ENCODE assay signal across 9 cellular contexts in genomic region chr11:324611-325517, GRCh38. TPM values are rescaled to one million over a fixed set of nuclear protein-coding genes. Genes with fewer than 3 reads are reported as not detected.
A peak's percentile ranks its signal among the peaks of the same experiment; 100 is the strongest.
DNase-seq lines count a peak whose midpoint lies in the region; ATAC-seq, FAIRE-seq and TF ChIP-seq lines count a peak whose summit lies in the region.
"Not testable (repeated sequence)": the region's sequence is repeated elsewhere in the genome, so short reads cannot be mapped to it uniquely, and the experiment has no call there.
"Had no signal": no experiment of that assay in that cellular context is flagged by ENCODE, and none has a peak within 500 bp of the region (broad histone marks: within the 10 kb centered on the region; RNA-seq: fewer than 3 reads in every experiment).

No MANE protein-coding gene starts in this region.

- BruUV-seq in HepG2 (replicated peaks; lab: Mats Ljungman, UMichigan): not testable (repeated sequence)

- 25 to 32% methylated on average over 27 to 28 of the region's 34 CpGs for WGBS in GM23248 (ENCODE audit: low coverage in 1 of 2, low lambda C conversion rate in 2 of 2, missing lambda C conversion rate in 2 of 2), 2 experiments
- WGBS in HepG2 (ENCODE audit: low lambda C conversion rate): 37% methylated on average over 26 of the region's 34 CpGs
- no CpG with 5 or more reads among the region's 34 CpGs for WGBS in neuronal stem cell (ENCODE audit: extremely low coverage in 2 of 2, insufficient read length in 2 of 2, insufficient replicate concordance in 1 of 2), 2 donors

- not testable (repeated sequence) for H4K20me1 ChIP-seq in GM23248 (ENCODE audit: insufficient read depth); HepG2 (ENCODE audit: insufficient read depth, low read length)

- H3K4me3 ChIP-seq in GM23248 (peak overlapping the region; percentile 52), HepG2 (replicated peaks in 1 of 3; ENCODE audit: insufficient read depth in 1 of 3, low read depth in 2 of 3, low read length in 3 of 3) (peak overlapping the region; percentile 7 to 50 (median 36); a peak in 5 of 6 replicates)
- not testable (repeated sequence) for H3K4me3 ChIP-seq in fibroblast of the aortic adventitia (ENCODE audit: low read depth, low read length); neuronal stem cell (ENCODE audit: low read length in 2 of 2)

- H3K79me2 ChIP-seq in GM23248 (ENCODE audit: insufficient read depth); HepG2 (ENCODE audit: insufficient read depth, low read length): not testable (repeated sequence)

- not testable (repeated sequence) for H3K9me3 ChIP-seq in GM23248 (ENCODE audit: low read depth); HepG2 (ENCODE audit: low read length); neuronal stem cell (replicated peaks in 1 of 2; ENCODE audit: control insufficient read depth in 2 of 2, insufficient read depth in 1 of 2, low read depth in 1 of 2, low read length in 2 of 2)

- peak overlapping the region; percentile 3 for H2BK15ac ChIP-seq in neuronal stem cell (ENCODE audit: low read length)

- H3K14ac ChIP-seq in neuronal stem cell (ENCODE audit: low read length): not testable (repeated sequence)

- not testable (repeated sequence) for H3K4me1 ChIP-seq in GM23248 (ENCODE audit: insufficient read depth)
- H3K4me1 ChIP-seq in HepG2 (ENCODE audit: insufficient read depth, low read length) (peaks cover 63% of the 10 kb centered on the region), neuronal stem cell (ENCODE audit: control insufficient read depth in 2 of 2, insufficient read depth in 1 of 2, low read depth in 1 of 2, low read length in 2 of 2) (peaks cover 7 to 28% of the 10 kb centered on the region in 2 donors)

- not testable (repeated sequence) for H3K27me3 Mint-ChIP-seq in activated CD4-positive, alpha-beta T cell treated with anti-CD3 and anti-CD28 coated beads, Interleukin-2, amount 10 ng/mL, durations not matched to agents 24 days and 14 days; brain

- intact Hi-C loops in activated CD4-positive, alpha-beta T cell treated with anti-CD3 and anti-CD28 coated beads, Interleukin-2, amount 10 ng/mL, durations not matched to agents 24 days and 14 days (cut with micrococcal nuclease); HepG2 (cut with micrococcal nuclease; ENCODE audit: unreplicated experiment): not testable (repeated sequence)

- H3K9me3 Mint-ChIP-seq in activated CD4-positive, alpha-beta T cell treated with anti-CD3 and anti-CD28 coated beads, Interleukin-2, amount 10 ng/mL, durations not matched to agents 24 days and 14 days; brain; stimulated activated effector memory CD8-positive, alpha-beta T cell treated with anti-CD3 and anti-CD28 coated beads, Interleukin-12 subunit alpha, Interleukin-12 subunit beta, amount 100 ng/mL, for 72 hours: not testable (repeated sequence)

- peak overlapping the region; percentile 71 for H3K4me2 ChIP-seq in GM23248 (ENCODE audit: unreplicated experiment)
- H3K4me2 ChIP-seq in HepG2 (ENCODE audit: low read depth, low read length): peak overlapping the region; percentile 69
- not testable (repeated sequence) for H3K4me2 ChIP-seq in neuronal stem cell (ENCODE audit: insufficient read depth, low read length, poor library complexity, severe bottlenecking)

- not testable (repeated sequence) for H3K36me3 Mint-ChIP-seq in activated CD4-positive, alpha-beta T cell treated with anti-CD3 and anti-CD28 coated beads, Interleukin-2, amount 10 ng/mL, durations not matched to agents 24 days and 14 days (ENCODE audit: low read depth); brain; stimulated activated effector memory CD8-positive, alpha-beta T cell treated with anti-CD3 and anti-CD28 coated beads, Interleukin-12 subunit alpha, Interleukin-12 subunit beta, amount 100 ng/mL, for 72 hours

- H3K4me1 Mint-ChIP-seq in activated CD4-positive, alpha-beta T cell treated with anti-CD3 and anti-CD28 coated beads, Interleukin-2, amount 10 ng/mL, durations not matched to agents 24 days and 14 days: peaks cover 50% of the 10 kb centered on the region
- H3K4me1 Mint-ChIP-seq in brain: peaks cover 39% of the 10 kb centered on the region
- peaks cover 50% of the 10 kb centered on the region for H3K4me1 Mint-ChIP-seq in stimulated activated effector memory CD8-positive, alpha-beta T cell treated with anti-CD3 and anti-CD28 coated beads, Interleukin-12 subunit alpha, Interleukin-12 subunit beta, amount 100 ng/mL, for 72 hours

- H4K91ac ChIP-seq in neuronal stem cell (ENCODE audit: low read depth, low read length, poor library complexity): not testable (repeated sequence)

- not testable (repeated sequence) for TF ChIP-seq RAD21 in HepG2 (CRISPR knock-in tag; IDR thresholded peaks at IDR 0.05)

- not testable (repeated sequence) for H2BK120ac ChIP-seq in neuronal stem cell (ENCODE audit: low read depth, low read length)

- not testable (repeated sequence) for FAIRE-seq in HepG2 (lab: Jason Lieb, UNC)

- POLR2A ChIA-PET in HepG2 (lab: Yijun Ruan, JAX): interaction anchor here (0.7 to 6.1 kb wide), 4 partner anchors 12 to 40 kb away, joined by 3 to 85 read pairs (median 4); no protein-coding TSS in a partner anchor

- not testable (repeated sequence) for H3K23ac ChIP-seq in neuronal stem cell (ENCODE audit: low read depth, low read length, poor library complexity)

- DNase-seq in GM23248; HepG2 (ENCODE audit: low spot score); neuronal stem cell (ENCODE audit: low spot score); stimulated activated effector memory CD8-positive, alpha-beta T cell treated with anti-CD3 and anti-CD28 coated beads, Interleukin-12 subunit alpha, Interleukin-12 subunit beta, amount 100 ng/mL, for 72 hours (ENCODE audit: low spot score in 2 of 2): not testable (repeated sequence)
- peak; percentile 56 for DNase-seq in activated CD4-positive, alpha-beta T cell treated with anti-CD3 and anti-CD28 coated beads, Interleukin-2, amount 10 ng/mL, durations not matched to agents 24 days and 14 days
- peak; percentile 35 for DNase-seq in fibroblast of the aortic adventitia (ENCODE audit: low read depth)

- TF ChIP-seq EP300 in HepG2 (IDR thresholded peaks at IDR 0.05; ENCODE audit: low read depth in 2 of 2, low read length in 2 of 2); HepG2 (CRISPR knock-in tag; IDR thresholded peaks at IDR 0.05; ENCODE audit: borderline replicate concordance): not testable (repeated sequence)

- CTCF ChIA-PET in HepG2 (lab: Yijun Ruan, JAX; ENCODE audit: low intra/inter-chr PET ratio, low total read pairs): not testable (repeated sequence)

- TF ChIP-seq CTCF in brain (conservative IDR thresholded peaks at IDR 0.05); fibroblast of the aortic adventitia (IDR thresholded peaks at IDR 0.05; ENCODE audit: insufficient read depth, low read length); HepG2 (CRISPR knock-in tag; IDR thresholded peaks at IDR 0.05): not testable (repeated sequence)

- H3K36me3 ChIP-seq in GM23248 (ENCODE audit: low read depth); HepG2 (replicated peaks in 1 of 2; ENCODE audit: control insufficient read depth in 1 of 2, insufficient read depth in 2 of 2, low read length in 2 of 2); neuronal stem cell (replicated peaks in 1 of 2; ENCODE audit: control insufficient read depth in 2 of 2, insufficient read depth in 2 of 2, low read length in 2 of 2): not testable (repeated sequence)

- H3K4me3 Mint-ChIP-seq in activated CD4-positive, alpha-beta T cell treated with anti-CD3 and anti-CD28 coated beads, Interleukin-2, amount 10 ng/mL, durations not matched to agents 24 days and 14 days; stimulated activated effector memory CD8-positive, alpha-beta T cell treated with anti-CD3 and anti-CD28 coated beads, Interleukin-12 subunit alpha, Interleukin-12 subunit beta, amount 100 ng/mL, for 72 hours: not testable (repeated sequence)
- peak overlapping the region in 2 of 5 experiments; percentile 7 to 31 for H3K4me3 Mint-ChIP-seq in brain

- H3K27me3 ChIP-seq in GM23248 (replicated peaks; ENCODE audit: insufficient read depth); HepG2 (ENCODE audit: control insufficient read depth in 1 of 2, insufficient read depth in 2 of 2, low read length in 2 of 2); neuronal stem cell (ENCODE audit: control insufficient read depth in 3 of 3, insufficient read depth in 3 of 3, low read depth in 1 of 3, low read length in 3 of 3): not testable (repeated sequence)

- H3K9me2 ChIP-seq in GM23248 (ENCODE audit: insufficient read depth): not testable (repeated sequence)

- H3K18ac ChIP-seq in neuronal stem cell (ENCODE audit: low read length): not testable (repeated sequence)

- peak; percentile 19; the same call in 1 of the 3 replicates for ATAC-seq in HepG2
- ATAC-seq in stimulated activated effector memory CD8-positive, alpha-beta T cell treated with anti-CD3 and anti-CD28 coated beads, Interleukin-12 subunit alpha, Interleukin-12 subunit beta, amount 100 ng/mL, for 72 hours: not testable (repeated sequence)

- H3K9ac ChIP-seq in GM23248 (peak overlapping the region; percentile 41; the same call in 1 of the 2 replicates), HepG2 (ENCODE audit: insufficient read depth, low read depth, low read length) (peak overlapping the region; percentile 20; the same call in 1 of the 2 replicates)
- H3K9ac ChIP-seq in neuronal stem cell (ENCODE audit: low read depth, low read length, poor library complexity): not testable (repeated sequence)

- H2BK12ac ChIP-seq in neuronal stem cell (ENCODE audit: low read length): not testable (repeated sequence)

- H3K27ac Mint-ChIP-seq in activated CD4-positive, alpha-beta T cell treated with anti-CD3 and anti-CD28 coated beads, Interleukin-2, amount 10 ng/mL, durations not matched to agents 24 days and 14 days: peak overlapping the region; percentile 38
- peak overlapping the region in 4 of 5 experiments; percentile 62 to 90 (median 76) for H3K27ac Mint-ChIP-seq in brain
- peak overlapping the region; percentile 16 for H3K27ac Mint-ChIP-seq in stimulated activated effector memory CD8-positive, alpha-beta T cell treated with anti-CD3 and anti-CD28 coated beads, Interleukin-12 subunit alpha, Interleukin-12 subunit beta, amount 100 ng/mL, for 72 hours

- not testable (repeated sequence) for H3K79me1 ChIP-seq in neuronal stem cell (ENCODE audit: low read depth, low read length)

- not testable (repeated sequence) for H3F3A ChIP-seq in GM23248 (ENCODE audit: insufficient read depth)

- peak overlapping the region; percentile 74 for H2AFZ ChIP-seq in GM23248
- H2AFZ ChIP-seq in HepG2 (ENCODE audit: low read length): peak overlapping the region; percentile 1
- peak overlapping the region; percentile 68 for H2AFZ ChIP-seq in neuronal stem cell (ENCODE audit: low read length)

- not testable (repeated sequence) for H2BK5ac ChIP-seq in neuronal stem cell (ENCODE audit: low read length)

- H2AK5ac ChIP-seq in neuronal stem cell (ENCODE audit: low read depth, low read length): not testable (repeated sequence)

- not testable (repeated sequence) for H3K27ac ChIP-seq in GM23248; HepG2 (ENCODE audit: extremely low read length, insufficient read depth, low read length); neuronal stem cell (replicated peaks; ENCODE audit: low read length)

- not testable (repeated sequence) for TF ChIP-seq POLR2A in HepG2 (IDR thresholded peaks at IDR 0.05; ENCODE audit: insufficient read depth in 1 of 2, low read depth in 2 of 2, low read length in 2 of 2)

- in situ Hi-C loops in GM23248 (cut with MboI); HepG2 (cut with HindIII; ENCODE audit: extremely low pct_ligation_motif_present, low pct_unique_long_range_greater_than_20kb): not testable (repeated sequence)

- not testable (repeated sequence) for H3K4ac ChIP-seq in neuronal stem cell (ENCODE audit: low read length)

- H4K8ac ChIP-seq in neuronal stem cell (ENCODE audit: low read depth, low read length): not testable (repeated sequence)

RNA-seq across cellular contexts. Expression of gene IFITM3, which starts 4.2 kb away (rescaled TPM):
- 62.5 and 158 TPM in 2 replicates for total RNA-seq in GM23248 (2014; rRNA removed; shearing (Covaris generic))
- polyA plus RNA-seq in GM23248 (2016; fragmentation: Nextera tagmentation; extraction: Ambion mirVana) (1,892 and 1,917 TPM in 2 replicates), brain (ENCODE audit: insufficient read depth, low read depth, low replicate concordance) (304 TPM), HepG2 (2011; rRNA removed) (163 and 182 TPM in 2 replicates)
- 5.0 and 6.0 TPM in 2 replicates for total RNA-seq in activated CD4-positive, alpha-beta T cell treated with anti-CD3 and anti-CD28 coated beads, Interleukin-2, amount 10 ng/mL, durations not matched to agents 24 days and 14 days
- total RNA-seq in fibroblast of the aortic adventitia (ENCODE audit: low replicate concordance) (34.3 and 95.4 TPM in 2 replicates), HepG2 (2016; rRNA removed; fragmentation: Illumina TruSeq; extraction: Trizol) (30.0 and 52.6 TPM in 2 replicates)
- total RNA-seq in HepG2 (2016; cell fraction: cytosol; rRNA removed; fragmentation: Illumina TruSeq; extraction: Trizol; ENCODE audit: low read depth): 16.1 and 19.2 TPM in 2 replicates
- total RNA-seq in HepG2 (2016; cell fraction: insoluble cytoplasmic fraction; rRNA removed; fragmentation: Illumina TruSeq; extraction: Trizol): 27.9 and 45.1 TPM in 2 replicates
- 15.2 and 16.4 TPM in 2 replicates for total RNA-seq in HepG2 (2016; cell fraction: membrane; rRNA removed; fragmentation: Illumina TruSeq; extraction: Trizol)
- 36.7 and 42.1 TPM in 2 replicates for total RNA-seq in HepG2 (2016; cell fraction: nucleus; rRNA removed; fragmentation: Illumina TruSeq; extraction: Trizol)
- polyA plus RNA-seq in HepG2 (2011; cell fraction: cytosol; rRNA removed): 316 and 459 TPM in 2 replicates
- polyA plus RNA-seq in HepG2 (2011; cell fraction: nucleus; rRNA removed): 94.3 and 120 TPM in 2 replicates
- 183 and 441 TPM in 2 replicates for polyA plus RNA-seq in HepG2 (2012)
- polyA plus RNA-seq in HepG2 (2016; cell fraction: cytosol; fragmentation: Illumina TruSeq; extraction: Trizol; ENCODE audit: low read depth): 87.8 and 96.5 TPM in 2 replicates
- 109 and 136 TPM in 2 replicates for polyA plus RNA-seq in HepG2 (2016; cell fraction: insoluble cytoplasmic fraction; fragmentation: Illumina TruSeq; extraction: Trizol; ENCODE audit: low read depth)
- 64.1 and 65.9 TPM in 2 replicates for polyA plus RNA-seq in HepG2 (2016; cell fraction: membrane; fragmentation: Illumina TruSeq; extraction: Trizol; ENCODE audit: low read depth)
- polyA plus RNA-seq in HepG2 (2016; cell fraction: nucleus; fragmentation: Illumina TruSeq; extraction: Trizol; ENCODE audit: insufficient read depth, low read depth): 219 and 229 TPM in 2 replicates
- 405 and 668 TPM in 2 replicates for polyA minus RNA-seq in HepG2 (2011; rRNA and poly(A)+ RNA removed; ENCODE audit: low replicate concordance)
- polyA minus RNA-seq in HepG2 (2011; cell fraction: cytosol; rRNA and poly(A)+ RNA removed): 180 and 184 TPM in 2 replicates
- polyA minus RNA-seq in HepG2 (2011; cell fraction: nucleus; rRNA and poly(A)+ RNA removed): 31.3 and 46.7 TPM in 2 replicates
- polyA plus RNA-seq in neuronal stem cell (2013, experiment 1 of 2): 629 TPM
- polyA plus RNA-seq in neuronal stem cell (2013, experiment 2 of 2): 604 TPM

RNA-seq across cellular contexts. Expression of gene IFITM1, which starts 11.0 kb away (rescaled TPM):
- total RNA-seq in GM23248 (2014; rRNA removed; shearing (Covaris generic)): 72.7 and 77.3 TPM in 2 replicates
- polyA plus RNA-seq in GM23248 (2016; fragmentation: Nextera tagmentation; extraction: Ambion mirVana) (180 and 187 TPM in 2 replicates), brain (ENCODE audit: insufficient read depth, low read depth, low replicate concordance) (147 TPM), HepG2 (2011; rRNA removed) (11.1 and 18.7 TPM in 2 replicates)
- 241 and 256 TPM in 2 replicates for total RNA-seq in activated CD4-positive, alpha-beta T cell treated with anti-CD3 and anti-CD28 coated beads, Interleukin-2, amount 10 ng/mL, durations not matched to agents 24 days and 14 days
- total RNA-seq in fibroblast of the aortic adventitia (ENCODE audit: low replicate concordance) (20.9 and 24.2 TPM in 2 replicates), HepG2 (2016; rRNA removed; fragmentation: Illumina TruSeq; extraction: Trizol) (0.38 TPM in 1 of 2 replicates, not detected in the other)
- total RNA-seq in HepG2 (2016; cell fraction: cytosol; rRNA removed; fragmentation: Illumina TruSeq; extraction: Trizol; ENCODE audit: low read depth): not detected in 2 replicates
- total RNA-seq in HepG2 (2016; cell fraction: insoluble cytoplasmic fraction; rRNA removed; fragmentation: Illumina TruSeq; extraction: Trizol): 0.24 TPM in 1 of 2 replicates, not detected in the other
- 0.34 TPM in 1 of 2 replicates, not detected in the other for total RNA-seq in HepG2 (2016; cell fraction: membrane; rRNA removed; fragmentation: Illumina TruSeq; extraction: Trizol)
- total RNA-seq in HepG2 (2016; cell fraction: nucleus; rRNA removed; fragmentation: Illumina TruSeq; extraction: Trizol): not detected in 2 replicates
- polyA plus RNA-seq in HepG2 (2011; cell fraction: cytosol; rRNA removed): 15.6 and 17.2 TPM in 2 replicates
- polyA plus RNA-seq in HepG2 (2011; cell fraction: nucleus; rRNA removed): 4.5 and 6.7 TPM in 2 replicates
- 5.0 and 18.1 TPM in 2 replicates for polyA plus RNA-seq in HepG2 (2012)
- polyA plus RNA-seq in HepG2 (2016; cell fraction: cytosol; fragmentation: Illumina TruSeq; extraction: Trizol; ENCODE audit: low read depth): 0.40 and 0.62 TPM in 2 replicates
- polyA plus RNA-seq in HepG2 (2016; cell fraction: insoluble cytoplasmic fraction; fragmentation: Illumina TruSeq; extraction: Trizol; ENCODE audit: low read depth): not detected in 2 replicates
- 0.41 TPM in 1 of 2 replicates, not detected in the other for polyA plus RNA-seq in HepG2 (2016; cell fraction: membrane; fragmentation: Illumina TruSeq; extraction: Trizol; ENCODE audit: low read depth)
- 0.85 and 1.3 TPM in 2 replicates for polyA plus RNA-seq in HepG2 (2016; cell fraction: nucleus; fragmentation: Illumina TruSeq; extraction: Trizol; ENCODE audit: insufficient read depth, low read depth)
- 15.4 and 536 TPM in 2 replicates for polyA minus RNA-seq in HepG2 (2011; rRNA and poly(A)+ RNA removed; ENCODE audit: low replicate concordance)
- 4.5 and 5.8 TPM in 2 replicates for polyA minus RNA-seq in HepG2 (2011; cell fraction: cytosol; rRNA and poly(A)+ RNA removed)
- polyA minus RNA-seq in HepG2 (2011; cell fraction: nucleus; rRNA and poly(A)+ RNA removed): 1.5 and 2.7 TPM in 2 replicates
- polyA plus RNA-seq in neuronal stem cell (2013, experiment 1 of 2): 171 TPM
- 162 TPM for polyA plus RNA-seq in neuronal stem cell (2013, experiment 2 of 2)

RNA-seq across cellular contexts. Expression of gene IFITM2, which starts 17.2 kb away (rescaled TPM):
- total RNA-seq in GM23248 (2014; rRNA removed; shearing (Covaris generic)): 75.2 and 104 TPM in 2 replicates
- polyA plus RNA-seq in GM23248 (2016; fragmentation: Nextera tagmentation; extraction: Ambion mirVana) (1,025 and 1,029 TPM in 2 replicates), brain (ENCODE audit: insufficient read depth, low read depth, low replicate concordance) (126 TPM), HepG2 (2011; rRNA removed) (267 and 289 TPM in 2 replicates)
- total RNA-seq in activated CD4-positive, alpha-beta T cell treated with anti-CD3 and anti-CD28 coated beads, Interleukin-2, amount 10 ng/mL, durations not matched to agents 24 days and 14 days: 659 and 674 TPM in 2 replicates
- total RNA-seq in fibroblast of the aortic adventitia (ENCODE audit: low replicate concordance) (50.1 and 88.1 TPM in 2 replicates), HepG2 (2016; rRNA removed; fragmentation: Illumina TruSeq; extraction: Trizol) (10.4 and 13.8 TPM in 2 replicates)
- total RNA-seq in HepG2 (2016; cell fraction: cytosol; rRNA removed; fragmentation: Illumina TruSeq; extraction: Trizol; ENCODE audit: low read depth): 4.6 and 5.5 TPM in 2 replicates
- total RNA-seq in HepG2 (2016; cell fraction: insoluble cytoplasmic fraction; rRNA removed; fragmentation: Illumina TruSeq; extraction: Trizol): 11.6 and 12.1 TPM in 2 replicates
- total RNA-seq in HepG2 (2016; cell fraction: membrane; rRNA removed; fragmentation: Illumina TruSeq; extraction: Trizol): 5.2 and 7.6 TPM in 2 replicates
- 6.0 and 9.0 TPM in 2 replicates for total RNA-seq in HepG2 (2016; cell fraction: nucleus; rRNA removed; fragmentation: Illumina TruSeq; extraction: Trizol)
- polyA plus RNA-seq in HepG2 (2011; cell fraction: cytosol; rRNA removed): 371 and 454 TPM in 2 replicates
- polyA plus RNA-seq in HepG2 (2011; cell fraction: nucleus; rRNA removed): 88.0 and 115 TPM in 2 replicates
- 111 and 258 TPM in 2 replicates for polyA plus RNA-seq in HepG2 (2012)
- 23.4 and 27.5 TPM in 2 replicates for polyA plus RNA-seq in HepG2 (2016; cell fraction: cytosol; fragmentation: Illumina TruSeq; extraction: Trizol; ENCODE audit: low read depth)
- polyA plus RNA-seq in HepG2 (2016; cell fraction: insoluble cytoplasmic fraction; fragmentation: Illumina TruSeq; extraction: Trizol; ENCODE audit: low read depth): 52.2 and 56.6 TPM in 2 replicates
- 26.5 and 30.4 TPM in 2 replicates for polyA plus RNA-seq in HepG2 (2016; cell fraction: membrane; fragmentation: Illumina TruSeq; extraction: Trizol; ENCODE audit: low read depth)
- 46.2 and 58.7 TPM in 2 replicates for polyA plus RNA-seq in HepG2 (2016; cell fraction: nucleus; fragmentation: Illumina TruSeq; extraction: Trizol; ENCODE audit: insufficient read depth, low read depth)
- polyA minus RNA-seq in HepG2 (2011; rRNA and poly(A)+ RNA removed; ENCODE audit: low replicate concordance): 409 and 521 TPM in 2 replicates
- polyA minus RNA-seq in HepG2 (2011; cell fraction: cytosol; rRNA and poly(A)+ RNA removed): 52.0 and 52.6 TPM in 2 replicates
- 21.9 and 27.4 TPM in 2 replicates for polyA minus RNA-seq in HepG2 (2011; cell fraction: nucleus; rRNA and poly(A)+ RNA removed)
- polyA plus RNA-seq in neuronal stem cell (2013, experiment 1 of 2): 660 TPM
- 657 TPM for polyA plus RNA-seq in neuronal stem cell (2013, experiment 2 of 2)

RNA-seq across cellular contexts. Expression of gene IFITM5, which starts 25.5 kb away (rescaled TPM):
- total RNA-seq in GM23248 (2014; rRNA removed; shearing (Covaris generic)): not detected in 2 replicates
- polyA plus RNA-seq in GM23248 (2016; fragmentation: Nextera tagmentation; extraction: Ambion mirVana) (not detected in 2 replicates), brain (ENCODE audit: insufficient read depth, low read depth, low replicate concordance) (not detected), HepG2 (2011; rRNA removed) (not detected in 2 replicates)
- total RNA-seq in activated CD4-positive, alpha-beta T cell treated with anti-CD3 and anti-CD28 coated beads, Interleukin-2, amount 10 ng/mL, durations not matched to agents 24 days and 14 days: not detected in 2 replicates
- total RNA-seq in fibroblast of the aortic adventitia (ENCODE audit: low replicate concordance) (not detected in 2 replicates), HepG2 (2016; rRNA removed; fragmentation: Illumina TruSeq; extraction: Trizol) (not detected in 2 replicates)
- not detected in 2 replicates for total RNA-seq in HepG2 (2016; cell fraction: cytosol; rRNA removed; fragmentation: Illumina TruSeq; extraction: Trizol; ENCODE audit: low read depth)
- total RNA-seq in HepG2 (2016; cell fraction: insoluble cytoplasmic fraction; rRNA removed; fragmentation: Illumina TruSeq; extraction: Trizol): not detected in 2 replicates
- total RNA-seq in HepG2 (2016; cell fraction: membrane; rRNA removed; fragmentation: Illumina TruSeq; extraction: Trizol): not detected in 2 replicates
- total RNA-seq in HepG2 (2016; cell fraction: nucleus; rRNA removed; fragmentation: Illumina TruSeq; extraction: Trizol): not detected in 2 replicates
- not detected in 2 replicates for polyA plus RNA-seq in HepG2 (2011; cell fraction: cytosol; rRNA removed)
- not detected in 2 replicates for polyA plus RNA-seq in HepG2 (2011; cell fraction: nucleus; rRNA removed)
- not detected in 2 replicates for polyA plus RNA-seq in HepG2 (2012)
- not detected in 2 replicates for polyA plus RNA-seq in HepG2 (2016; cell fraction: cytosol; fragmentation: Illumina TruSeq; extraction: Trizol; ENCODE audit: low read depth)
- not detected in 2 replicates for polyA plus RNA-seq in HepG2 (2016; cell fraction: insoluble cytoplasmic fraction; fragmentation: Illumina TruSeq; extraction: Trizol; ENCODE audit: low read depth)
- polyA plus RNA-seq in HepG2 (2016; cell fraction: membrane; fragmentation: Illumina TruSeq; extraction: Trizol; ENCODE audit: low read depth): not detected in 2 replicates
- not detected in 2 replicates for polyA plus RNA-seq in HepG2 (2016; cell fraction: nucleus; fragmentation: Illumina TruSeq; extraction: Trizol; ENCODE audit: insufficient read depth, low read depth)
- polyA minus RNA-seq in HepG2 (2011; rRNA and poly(A)+ RNA removed; ENCODE audit: low replicate concordance): not detected in 2 replicates
- not detected in 2 replicates for polyA minus RNA-seq in HepG2 (2011; cell fraction: cytosol; rRNA and poly(A)+ RNA removed)
- not detected in 2 replicates for polyA minus RNA-seq in HepG2 (2011; cell fraction: nucleus; rRNA and poly(A)+ RNA removed)
- not detected for polyA plus RNA-seq in neuronal stem cell (2013, experiment 1 of 2)
- polyA plus RNA-seq in neuronal stem cell (2013, experiment 2 of 2): 0.06 TPM
- total RNA-seq: NCI-H460, SJCRH30 had no signal

RNA-seq across cellular contexts. Expression of gene PGGHG, which starts 35.9 kb away (rescaled TPM):
- 14.2 and 23.1 TPM in 2 replicates for total RNA-seq in GM23248 (2014; rRNA removed; shearing (Covaris generic))
- polyA plus RNA-seq in GM23248 (2016; fragmentation: Nextera tagmentation; extraction: Ambion mirVana): 4.4 and 4.6 TPM in 2 replicates
- 136 and 142 TPM in 2 replicates for total RNA-seq in activated CD4-positive, alpha-beta T cell treated with anti-CD3 and anti-CD28 coated beads, Interleukin-2, amount 10 ng/mL, durations not matched to agents 24 days and 14 days
- 1.0 TPM for polyA plus RNA-seq in brain (ENCODE audit: insufficient read depth, low read depth, low replicate concordance)
- 5.3 and 6.9 TPM in 2 replicates for total RNA-seq in fibroblast of the aortic adventitia (ENCODE audit: low replicate concordance)
- 1.5 and 5.9 TPM in 2 replicates for total RNA-seq in HepG2 (2016; rRNA removed; fragmentation: Illumina TruSeq; extraction: Trizol)
- 0.51 and 0.79 TPM in 2 replicates for total RNA-seq in HepG2 (2016; cell fraction: cytosol; rRNA removed; fragmentation: Illumina TruSeq; extraction: Trizol; ENCODE audit: low read depth)
- total RNA-seq in HepG2 (2016; cell fraction: insoluble cytoplasmic fraction; rRNA removed; fragmentation: Illumina TruSeq; extraction: Trizol): 1.7 and 6.0 TPM in 2 replicates
- 0.96 and 1.2 TPM in 2 replicates for total RNA-seq in HepG2 (2016; cell fraction: membrane; rRNA removed; fragmentation: Illumina TruSeq; extraction: Trizol)
- total RNA-seq in HepG2 (2016; cell fraction: nucleus; rRNA removed; fragmentation: Illumina TruSeq; extraction: Trizol): 6.6 and 7.9 TPM in 2 replicates
- 14.8 and 17.4 TPM in 2 replicates for polyA plus RNA-seq in HepG2 (2011; rRNA removed)
- polyA plus RNA-seq in HepG2 (2011; cell fraction: cytosol; rRNA removed): 2.8 and 4.0 TPM in 2 replicates
- 254 and 355 TPM in 2 replicates for polyA plus RNA-seq in HepG2 (2011; cell fraction: nucleus; rRNA removed)
- polyA plus RNA-seq in HepG2 (2012): 11.4 and 16.7 TPM in 2 replicates
- polyA plus RNA-seq in HepG2 (2016; cell fraction: cytosol; fragmentation: Illumina TruSeq; extraction: Trizol; ENCODE audit: low read depth): 0.29 and 0.37 TPM in 2 replicates
- polyA plus RNA-seq in HepG2 (2016; cell fraction: insoluble cytoplasmic fraction; fragmentation: Illumina TruSeq; extraction: Trizol; ENCODE audit: low read depth): 1.6 and 2.4 TPM in 2 replicates
- polyA plus RNA-seq in HepG2 (2016; cell fraction: membrane; fragmentation: Illumina TruSeq; extraction: Trizol; ENCODE audit: low read depth): 0.88 and 1.1 TPM in 2 replicates
- 30.4 and 30.9 TPM in 2 replicates for polyA plus RNA-seq in HepG2 (2016; cell fraction: nucleus; fragmentation: Illumina TruSeq; extraction: Trizol; ENCODE audit: insufficient read depth, low read depth)
- 2.9 and 7.7 TPM in 2 replicates for polyA minus RNA-seq in HepG2 (2011; rRNA and poly(A)+ RNA removed; ENCODE audit: low replicate concordance)
- 1.9 and 2.7 TPM in 2 replicates for polyA minus RNA-seq in HepG2 (2011; cell fraction: cytosol; rRNA and poly(A)+ RNA removed)
- 13.7 and 13.8 TPM in 2 replicates for polyA minus RNA-seq in HepG2 (2011; cell fraction: nucleus; rRNA and poly(A)+ RNA removed)
- 50.4 TPM for polyA plus RNA-seq in neuronal stem cell (2013, experiment 1 of 2)
- 48.9 TPM for polyA plus RNA-seq in neuronal stem cell (2013, experiment 2 of 2)

Comparison
In these comparisons a context has a peak if more than half of its experiments do, and no peak if none do; other contexts are left out.
1. H2AFZ ChIP-seq: peak in every context shown above with its lines; median percentile 74 in GM23248; 68 in neuronal stem cell; 1 in HepG2.
2. H3K27ac Mint-ChIP-seq: peak in every context shown above with its lines; median percentile 76 in brain; 38 in activated CD4-positive, alpha-beta T cell treated with anti-CD3 and anti-CD28 coated beads, Interleukin-2, amount 10 ng/mL, durations not matched to agents 24 days and 14 days; 16 in stimulated activated effector memory CD8-positive, alpha-beta T cell treated with anti-CD3 and anti-CD28 coated beads, Interleukin-12 subunit alpha, Interleukin-12 subunit beta, amount 100 ng/mL, for 72 hours.
3. RNA of gene IFITM1, which starts 11.0 kb away (total RNA-seq): 241 to 256 TPM in activated CD4-positive, alpha-beta T cell treated with anti-CD3 and anti-CD28 coated beads, Interleukin-2, amount 10 ng/mL, durations not matched to agents 24 days and 14 days, 72.7 to 77.3 TPM in GM23248 and 20.9 to 24.2 TPM in fibroblast of the aortic adventitia; 0.24 to 0.38 TPM in HepG2; every median in the first group is over 10 times any median in the second.